ENCODE assay signal across 32 cellular contexts in genomic region chr3:145032790-145033189, GRCh38.
"Had no signal": no experiment of that assay in that cellular context is flagged by ENCODE, and none has a peak within 500 bp of the region (broad histone marks: within the 10 kb centered on the region; RNA-seq: fewer than 3 reads in every experiment).

No MANE protein-coding gene starts in this region.

- H3K27ac ChIP-seq: brain microvascular endothelial cell, WERI-Rb-1 had no signal

- ATAC-seq: activated CD8-positive, alpha-beta memory T cell treated with anti-CD3 and anti-CD28 coated beads, Interleukin-2, amount 10 ng/mL, durations not matched to agents 7 days and 5 days; activated T-cell treated with anti-CD3 and anti-CD28 coated beads, Interleukin-2, amount 50 U/mL, for 72 hours; activated T-helper 17 cell treated with anti-CD3 and anti-CD28 coated beads, Interleukin-2, amount 50 U/mL, for 72 hours had no signal

- DNase-seq: activated CD4-positive, alpha-beta memory T cell treated with anti-CD3 and anti-CD28 coated beads, Interleukin-2, amount 10 ng/mL, durations not matched to agents 7 days and 5 days; activated CD4-positive, alpha-beta T cell treated with anti-CD3 and anti-CD28 coated beads for 1 hour; activated CD4-positive, alpha-beta T cell treated with anti-CD3 and anti-CD28 coated beads for 48 hours; activated CD4-positive, CD25-positive, alpha-beta regulatory T cell; activated CD8-positive, alpha-beta memory T cell treated with anti-CD3 and anti-CD28 coated beads for 24 hours; activated CD8-positive, alpha-beta memory T cell treated with anti-CD3 and anti-CD28 coated beads, Interleukin-2, amount 10 ng/mL, durations not matched to agents 7 days and 5 days; activated CD8-positive, alpha-beta memory T cell treated with anti-CD3 and anti-CD28 coated beads, Interleukin-2, amount 50 U/mL, for 48 hours; activated effector memory CD4-positive, alpha-beta T cell treated with anti-CD3 and anti-CD28 coated beads, Interleukin-2, amount 50 U/mL, for 16 hours; activated naive CD4-positive, alpha-beta T cell; activated naive CD4-positive, alpha-beta T cell treated with anti-CD3 and anti-CD28 coated beads, Interleukin-2, amount 50 U/mL, for 16 hours; activated naive CD8-positive, alpha-beta T cell treated with anti-CD3 and anti-CD28 coated beads for 36 hours; activated T-cell treated with anti-CD3 and anti-CD28 coated beads, Interleukin-2, amount 50 U/mL, for 72 hours; amniotic stem cell; aorta; brain microvascular endothelial cell; Karpas-422; KBM-7; NCI-H1105; NCI-H1417 treated with DMSO at 0.1 percent for 48 hours; NCI-H187 treated with DMSO at 0.1 percent for 48 hours; NCI-H2081; NCI-H2171 treated with DMSO at 0.1 percent for 48 hours; NCI-H2227 treated with DMSO at 0.1 percent for 48 hours; NCI-H524 treated with DMSO at 0.1 percent for 48 hours; NK-92 treated with Interleukin-12 subunit alpha and Interleukin-12 subunit beta, amount 100 ng/mL, for 24 hours; Right ventricle myocardium superior; SW 1271; T-helper 1 cell; T-helper 2 cell; T-helper 9 cell; WERI-Rb-1 had no signal

- H3K27me3 ChIP-seq: brain microvascular endothelial cell had no signal
